Comparison of ENCODE assay signal across 26 cellular contexts in the genomic region with DNA sequence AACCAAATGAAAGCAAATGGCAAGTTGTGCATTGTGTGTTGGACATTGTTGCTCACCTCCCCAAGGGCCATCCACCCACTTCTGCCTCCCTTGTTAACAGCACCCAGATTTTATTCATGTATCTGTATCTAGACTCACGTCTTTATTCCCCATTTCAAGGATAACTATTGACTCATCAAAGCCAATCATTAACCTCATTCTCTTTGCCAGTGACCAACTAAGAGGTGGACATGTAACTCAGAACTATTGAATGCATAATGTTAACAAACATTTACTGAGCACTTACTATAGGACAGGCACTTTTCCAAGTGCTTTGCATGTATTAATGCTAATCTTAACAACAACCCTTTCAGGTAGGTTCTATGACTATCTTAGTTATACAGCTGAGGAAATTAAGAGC.
"Had no signal": no experiment of that assay in that cellular context is flagged by ENCODE, and none has a peak within 500 bp of the region (broad histone marks: within the 10 kb centered on the region; RNA-seq: fewer than 3 reads in every experiment).

No MANE protein-coding gene starts in this region.

- H3K27me3 ChIP-seq: colonic mucosa, dorsolateral prefrontal cortex, esophagus muscularis mucosa, esophagus squamous epithelium, foreskin keratinocyte, gastrocnemius medialis, gastroesophageal sphincter had no signal

- H3K27ac ChIP-seq: colonic mucosa, coronary artery, dorsolateral prefrontal cortex, epithelial cell of prostate, esophagus muscularis mucosa, esophagus squamous epithelium, foreskin keratinocyte, gastrocnemius medialis, gastroesophageal sphincter had no signal

- ATAC-seq: effector memory CD8-positive, alpha-beta T cell; esophagus mucosa; foreskin keratinocyte; gastrocnemius medialis; gastroesophageal sphincter had no signal

- H3K36me3 ChIP-seq: colonic mucosa, esophagus muscularis mucosa, esophagus squamous epithelium, gastrocnemius medialis, gastroesophageal sphincter had no signal

- FAIRE-seq: colon, endometrium, endothelial cell of umbilical vein, frontal cortex had no signal

- H3K4me3 ChIP-seq: colonic mucosa, coronary artery, dorsolateral prefrontal cortex, esophagus muscularis mucosa, esophagus squamous epithelium, gastrocnemius medialis, gastroesophageal sphincter had no signal

- DNase-seq: colonic mucosa; cortex of kidney; dermis blood vessel endothelial cell; dorsolateral prefrontal cortex; effector CD4-positive, alpha-beta T cell; effector CD8-positive, alpha-beta T cell; effector memory CD4-positive, alpha-beta T cell; effector memory CD8-positive, alpha-beta T cell; endodermal cell; erythroblast; esophagus squamous epithelium; foreskin fibroblast; foreskin keratinocyte; foreskin melanocyte; gastrocnemius medialis; glutamatergic neuron; head of caudate nucleus had no signal

- H3K4me1 ChIP-seq: colonic mucosa, esophagus muscularis mucosa, esophagus squamous epithelium, foreskin keratinocyte, gastrocnemius medialis, gastroesophageal sphincter had no signal

- H3K9me3 ChIP-seq: colonic mucosa, esophagus muscularis mucosa, esophagus squamous epithelium, gastrocnemius medialis, gastroesophageal sphincter had no signal
